Comparison of ENCODE assay signal across 9 cellular contexts in the genomic region with DNA sequence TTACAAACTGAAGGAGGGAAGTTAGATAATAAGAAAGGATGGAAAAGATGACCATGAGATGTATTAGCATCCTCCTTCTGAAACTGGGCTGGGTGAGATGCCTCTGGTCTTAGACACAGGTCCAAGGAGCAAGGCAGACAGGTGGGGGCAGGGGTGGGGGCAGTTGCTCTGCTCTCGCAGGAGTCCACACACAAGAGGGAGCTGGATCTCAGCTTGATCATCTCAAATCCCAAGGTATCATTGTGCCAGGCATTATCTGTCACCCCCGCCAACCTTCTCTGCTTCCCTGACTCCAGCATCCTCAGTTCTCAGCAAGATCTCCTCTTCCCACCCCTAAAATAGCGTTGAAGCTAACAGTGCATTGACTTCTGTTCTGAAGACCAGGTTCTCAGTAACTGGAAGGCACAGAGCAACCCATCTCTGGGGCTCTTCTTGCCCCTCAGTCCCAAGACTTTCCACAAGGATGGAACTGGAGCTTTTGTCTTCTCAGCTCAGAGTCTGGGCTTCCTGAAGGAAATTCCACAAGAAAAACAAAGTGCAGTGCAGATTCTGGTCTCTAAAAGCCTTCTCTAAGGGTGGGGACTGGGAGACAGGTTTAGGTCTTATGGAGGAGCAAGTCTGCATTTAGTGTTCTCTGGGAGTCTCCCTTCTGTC. TPM values are rescaled to one million over a fixed set of nuclear protein-coding genes. Genes with fewer than 3 reads are reported as not detected.
DNase-seq lines count a peak whose midpoint lies in the region; ATAC-seq and TF ChIP-seq lines count a peak whose summit lies in the region.
"Had no signal": no experiment of that assay in that cellular context is flagged by ENCODE, and none has a peak within 500 bp of the region (broad histone marks: within the 10 kb centered on the region; RNA-seq: fewer than 3 reads in every experiment).

No MANE protein-coding gene starts in this region.

- POLR2A ChIA-PET in AG04449 (lab: Yijun Ruan, JAX), result no interaction called here
- POLR2A ChIA-PET in naive thymus-derived CD4-positive, alpha-beta T cell (lab: Charles Lee), result interaction anchor here (0.7 to 12.7 kb wide), 13 partner anchors 9 to 176 kb away, joined by 3 to 183 read pairs (median 4); a partner anchor contains a TSS

- H3K27me3 Mint-ChIP-seq in IgD-negative memory B cell (no peaks in the 10 kb centered on the region), chondrocyte (ENCODE audit: low read depth) (no peaks in the 10 kb centered on the region)
- H3K27me3 Mint-ChIP-seq in naive thymus-derived CD4-positive, alpha-beta T cell, result no peaks in the 10 kb centered on the region

- CTCF ChIA-PET in AG04449 (lab: Yijun Ruan, JAX), result interaction anchor here (0.6 to 9.3 kb wide), 10 partner anchors 8 to 169 kb away, joined by 3 to 90 read pairs (median 3); a partner anchor contains a TSS
- CTCF ChIA-PET in naive thymus-derived CD4-positive, alpha-beta T cell (lab: Charles Lee), result interaction anchor here (1.0 to 1.5 kb wide), 2 partner anchors 25 to 169 kb away, joined by 3 read pairs; no protein-coding TSS in a partner anchor

- ATAC-seq in naive thymus-derived CD4-positive, alpha-beta T cell, result no peak
- ATAC-seq in GM21423 (IDR thresholded peaks at IDR 0.05; ENCODE audit: unreplicated experiment), result no peak

- H3K27me3 ChIP-seq in naive thymus-derived CD4-positive, alpha-beta T cell (ENCODE audit: control insufficient read depth in 2 of 2, insufficient read depth in 2 of 2, low read length in 2 of 2), result no peaks in the 10 kb centered on the region

- DNase-seq in AG04449 (ENCODE audit: low read depth, low spot score), result no peak
- DNase-seq in chondrocyte (ENCODE audit: low spot score), result peak; percentile 12
- no peak for DNase-seq in naive thymus-derived CD4-positive, alpha-beta T cell
- no peak for DNase-seq in cerebellum (ENCODE audit: low spot score)
- no peak for DNase-seq in NOMO-1 treated with DMSO at 0.1 percent for 48 hours (lab: John Stamatoyannopoulos, UW; ENCODE audit: unreplicated experiment)
- DNase-seq in NCI-H524 (lab: John Stamatoyannopoulos, UW), result no peak
- DNase-seq: NCI-H1105 had no signal

- peak overlapping the region; percentile 96 for H3K27ac ChIP-seq in naive thymus-derived CD4-positive, alpha-beta T cell (ENCODE audit: low read depth, low read length)

- H3K27ac Mint-ChIP-seq in IgD-negative memory B cell, result peak overlapping the region; percentile 96 to 99 (median 99)
- H3K27ac Mint-ChIP-seq in chondrocyte (ENCODE audit: unreplicated experiment), result peak overlapping the region; percentile 79
- peak overlapping the region; percentile 39 to 99 (median 97) for H3K27ac Mint-ChIP-seq in naive thymus-derived CD4-positive, alpha-beta T cell

- intact Hi-C loops in naive thymus-derived CD4-positive, alpha-beta T cell (cut with micrococcal nuclease), result loop anchor here (2.0 to 5.0 kb wide), 2 partner anchors 25 to 234 kb away; a partner anchor contains a TSS

- peak overlapping the region; percentile 96 to 99 (median 98) for H3K4me3 Mint-ChIP-seq in IgD-negative memory B cell
- peak overlapping the region; percentile 85 for H3K4me3 Mint-ChIP-seq in chondrocyte (ENCODE audit: unreplicated experiment)
- H3K4me3 Mint-ChIP-seq in naive thymus-derived CD4-positive, alpha-beta T cell, result peak overlapping the region; percentile 86 to 98 (median 96)

- H3K4me3 ChIP-seq in AG04449 (ENCODE audit: low read depth, low read length), result peak overlapping the region; percentile 85
- H3K4me3 ChIP-seq in naive thymus-derived CD4-positive, alpha-beta T cell (ENCODE audit: low read length), result peak overlapping the region; percentile 82

- TF ChIP-seq CTCF in AG04449 (IDR thresholded peaks at IDR 0.05; ENCODE audit: insufficient read depth, low read length, missing control alignments) (no peak), chondrocyte (IDR thresholded peaks at IDR 0.05) (no peak)

- H3K4me1 Mint-ChIP-seq in IgD-negative memory B cell (peaks cover 38 to 50% (median 46%) of the 10 kb centered on the region in 3 donors), chondrocyte (ENCODE audit: low read depth) (peaks cover 51% of the 10 kb centered on the region)
- peaks cover 35 to 82% (median 67%) of the 10 kb centered on the region in 7 donors for H3K4me1 Mint-ChIP-seq in naive thymus-derived CD4-positive, alpha-beta T cell

- H3K36me3 Mint-ChIP-seq in IgD-negative memory B cell, result peaks cover 8% of the 10 kb centered on the region
- H3K36me3 Mint-ChIP-seq in chondrocyte (ENCODE audit: low read depth), result no peaks in the 10 kb centered on the region
- peaks cover 0 to 31% (median 6%) of the 10 kb centered on the region in 5 donors for H3K36me3 Mint-ChIP-seq in naive thymus-derived CD4-positive, alpha-beta T cell

- peaks cover 31 to 38% of the 10 kb centered on the region in 2 donors for H3K4me1 ChIP-seq in naive thymus-derived CD4-positive, alpha-beta T cell (ENCODE audit: control insufficient read depth in 2 of 2, insufficient read depth in 2 of 2, low read length in 2 of 2)

- H3K9me3 Mint-ChIP-seq in IgD-negative memory B cell (no peaks in the 10 kb centered on the region), chondrocyte (ENCODE audit: low read depth) (no peaks in the 10 kb centered on the region)
- no peaks in the 10 kb centered on the region for H3K9me3 Mint-ChIP-seq in naive thymus-derived CD4-positive, alpha-beta T cell

- no peaks in the 10 kb centered on the region for H3K9me3 ChIP-seq in naive thymus-derived CD4-positive, alpha-beta T cell (ENCODE audit: control insufficient read depth in 2 of 3, low read length in 3 of 3)

- H3K36me3 ChIP-seq in naive thymus-derived CD4-positive, alpha-beta T cell (ENCODE audit: control insufficient read depth in 2 of 3, insufficient read depth in 3 of 3, low read length in 3 of 3), result peaks cover 0 to 12% (median 0%) of the 10 kb centered on the region in 3 experiments

RNA-seq across cellular contexts. Expression of a gene that starts 1.6 kb away (rescaled TPM):
- polyA plus RNA-seq in IgD-negative memory B cell, result 400 TPM
- total RNA-seq in chondrocyte (46.6 to 74.1 TPM (median 65.8 TPM) in 3 replicates), cerebellum (23.5 TPM)
- 100 to 1,000 TPM; 134 to 252 (median 191) TPM for total RNA-seq in naive thymus-derived CD4-positive, alpha-beta T cell
- 100 to 1,000 TPM; 228 to 309 TPM for polyA plus RNA-seq in naive thymus-derived CD4-positive, alpha-beta T cell

RNA-seq across cellular contexts. Expression of a gene that starts 7.0 kb away (rescaled TPM):
- 17.1 TPM for polyA plus RNA-seq in IgD-negative memory B cell
- total RNA-seq in chondrocyte (4.4 to 6.0 TPM (median 5.8 TPM) in 3 replicates), cerebellum (25.0 TPM)
- 10 to 100 TPM; 20.0 to 51.3 (median 30.4) TPM for total RNA-seq in naive thymus-derived CD4-positive, alpha-beta T cell
- 10 to 100 TPM; 15.3 to 29.9 TPM for polyA plus RNA-seq in naive thymus-derived CD4-positive, alpha-beta T cell

RNA-seq across cellular contexts. Expression of a gene that starts 41.1 kb away (rescaled TPM):
- 45.8 TPM for polyA plus RNA-seq in IgD-negative memory B cell
- 31.2 to 40.5 TPM (median 31.8 TPM) in 3 replicates for total RNA-seq in chondrocyte
- 10 to 100 TPM; 19.8 to 50.0 (median 24.9) TPM for total RNA-seq in naive thymus-derived CD4-positive, alpha-beta T cell
- polyA plus RNA-seq in naive thymus-derived CD4-positive, alpha-beta T cell, result 10 to 100 TPM; 41.3 to 56.6 TPM
- total RNA-seq in cerebellum, result 28.8 TPM

RNA-seq across cellular contexts. Expression of a gene that starts 53.3 kb away (rescaled TPM):
- 17.1 TPM for polyA plus RNA-seq in IgD-negative memory B cell
- total RNA-seq in chondrocyte (18.5 to 22.7 TPM (median 21.0 TPM) in 3 replicates), cerebellum (12.2 TPM)
- total RNA-seq in naive thymus-derived CD4-positive, alpha-beta T cell, result 10 to 100 TPM; 16.5 to 24.4 (median 22.3) TPM
- 10 to 100 TPM; 11.8 to 23.1 TPM for polyA plus RNA-seq in naive thymus-derived CD4-positive, alpha-beta T cell

RNA-seq across cellular contexts. Expression of a gene that starts 55.4 kb away (rescaled TPM):
- polyA plus RNA-seq in IgD-negative memory B cell, result 11.6 TPM
- total RNA-seq in chondrocyte, result 30.2 to 49.2 TPM (median 33.6 TPM) in 3 replicates
- total RNA-seq in naive thymus-derived CD4-positive, alpha-beta T cell, result 100 to 1,000 TPM in 4 of 5 experiments, 10 to 100 TPM in 1; 89.3 to 162 (median 134) TPM
- polyA plus RNA-seq in naive thymus-derived CD4-positive, alpha-beta T cell, result 10 to 100 TPM in 1 of 2 donors, 1 to 10 TPM in 1; 6.2 to 21.8 TPM
- 27.5 TPM for total RNA-seq in cerebellum
